In the genomic region with DNA sequence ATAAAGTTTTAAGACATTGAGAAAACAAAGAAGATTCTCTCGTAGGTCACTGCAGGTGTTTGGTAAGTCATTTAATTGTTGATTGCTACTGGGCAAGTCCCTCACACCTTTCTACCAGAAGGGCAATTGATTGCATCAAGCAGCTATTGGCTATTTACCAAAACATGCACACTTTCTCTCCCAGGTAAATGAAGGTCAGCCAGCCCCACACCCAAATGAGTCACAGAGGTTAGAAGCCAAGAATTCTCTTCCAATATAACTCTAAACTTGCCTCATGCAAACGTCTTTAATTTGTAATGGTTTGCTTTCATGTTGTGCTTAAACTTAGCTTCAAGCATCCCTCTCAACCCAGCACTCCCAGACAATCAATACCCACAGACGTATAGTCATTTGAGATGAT, we compare ENCODE assay signal across 30 cellular contexts.
"Had no signal": no experiment of that assay in that cellular context is flagged by ENCODE, and none has a peak within 500 bp of the region (broad histone marks: within the 10 kb centered on the region; RNA-seq: fewer than 3 reads in every experiment).

No MANE protein-coding gene starts in this region.

- ATAC-seq: activated T-helper 17 cell treated with anti-CD3 and anti-CD28 coated beads, Interleukin-2, amount 50 U/mL, for 72 hours; HepG2 had no signal

- H3K27ac ChIP-seq: brain microvascular endothelial cell, KMS-11, SJCRH30, VCaP had no signal

- H3K9me2 ChIP-seq: SK-N-SH had no signal

- H3K36me3 ChIP-seq: brain microvascular endothelial cell, MG63, SJCRH30 had no signal

- H3K4me3 ChIP-seq: MG63, SJCRH30 had no signal

- H3K4me1 ChIP-seq: SJCRH30 had no signal

- H3K36me3 Mint-ChIP-seq: activated naive CD8-positive, alpha-beta T cell had no signal

- H3K4me2 ChIP-seq: KMS-11, SK-N-SH had no signal

- H3K4me3 Mint-ChIP-seq: activated CD4-positive, alpha-beta memory T cell treated with anti-CD3 and anti-CD28 coated beads, Interleukin-2, amount 10 ng/mL, durations not matched to agents 7 days and 5 days; activated naive CD4-positive, alpha-beta T cell treated with anti-CD3 and anti-CD28 coated beads for 36 hours; activated naive CD8-positive, alpha-beta T cell; activated T-helper 17 cell treated with anti-CD3 and anti-CD28 coated beads, Interleukin-2, amount 50 U/mL, for 72 hours had no signal

- H3K27ac Mint-ChIP-seq: activated CD4-positive, alpha-beta memory T cell treated with anti-CD3 and anti-CD28 coated beads, Interleukin-2, amount 10 ng/mL, durations not matched to agents 7 days and 5 days; activated naive CD4-positive, alpha-beta T cell treated with anti-CD3 and anti-CD28 coated beads for 36 hours; activated naive CD8-positive, alpha-beta T cell; activated T-helper 17 cell treated with anti-CD3 and anti-CD28 coated beads, Interleukin-2, amount 50 U/mL, for 72 hours had no signal

- DNase-seq: activated CD4-positive, alpha-beta memory T cell treated with anti-CD3 and anti-CD28 coated beads, Interleukin-2, amount 10 ng/mL, durations not matched to agents 7 days and 5 days; activated CD4-positive, alpha-beta T cell treated with anti-CD3 and anti-CD28 coated beads, Interleukin-2, amount 50 U/mL, for 1 hour; activated CD4-positive, CD25-positive, alpha-beta regulatory T cell; activated gamma-delta T cell; activated naive CD4-positive, alpha-beta T cell treated with anti-CD3 and anti-CD28 coated beads for 36 hours; activated T-cell treated with anti-CD3 and anti-CD28 coated beads for 4 hours; activated T-cell treated with anti-CD3 and anti-CD28 coated beads, Interleukin-2, amount 50 U/mL, for 48 hours; amygdala; brain microvascular endothelial cell; MG63; MV-4-11; NCI-H1092 treated with DMSO at 0.1 percent for 48 hours; NCI-H1417 treated with DMSO at 0.1 percent for 48 hours; NCI-H1694; NCI-H2029; NCI-H2107; NCI-H2171 treated with DMSO at 0.1 percent for 48 hours; NCI-H226; NCI-H510A; NCI-H526 treated with DMSO at 0.1 percent for 48 hours; NCI-H82; Right ventricle myocardium superior; SJCRH30; SK-N-SH; T-helper 1 cell had no signal

- H3K4me1 Mint-ChIP-seq: activated CD4-positive, alpha-beta memory T cell treated with anti-CD3 and anti-CD28 coated beads, Interleukin-2, amount 10 ng/mL, durations not matched to agents 7 days and 5 days; activated T-helper 17 cell treated with anti-CD3 and anti-CD28 coated beads, Interleukin-2, amount 50 U/mL, for 72 hours had no signal

- H3K27me3 Mint-ChIP-seq: activated CD4-positive, alpha-beta memory T cell treated with anti-CD3 and anti-CD28 coated beads, Interleukin-2, amount 10 ng/mL, durations not matched to agents 7 days and 5 days; activated naive CD8-positive, alpha-beta T cell; activated T-helper 17 cell treated with anti-CD3 and anti-CD28 coated beads, Interleukin-2, amount 50 U/mL, for 72 hours had no signal

- H3K9me3 ChIP-seq: MG63, SJCRH30, SK-N-SH had no signal
